In genomic region chr16:29804020-29804419, GRCh38 we compare ENCODE assay signal across 9 cellular contexts. TPM values are rescaled to one million over a fixed set of nuclear protein-coding genes. Genes with fewer than 3 reads are reported as not detected.
DNase-seq lines count a peak whose midpoint lies in the region; ATAC-seq, FAIRE-seq and TF ChIP-seq lines count a peak whose summit lies in the region.
"Had no signal": no experiment of that assay in that cellular context is flagged by ENCODE, and none has a peak within 500 bp of the region (broad histone marks: within the 10 kb centered on the region; RNA-seq: fewer than 3 reads in every experiment).

No MANE protein-coding gene starts in this region.

- H3K36me3 ChIP-seq in ascending aorta: peaks cover 13 to 24% of the 10 kb centered on the region in 2 donors

- no peak for FAIRE-seq in A549 (lab: Jason Lieb, UNC)

- H3K27ac Mint-ChIP-seq in HFFc6 (peak overlapping the region; percentile 72), naive B cell (peak overlapping the region; percentile 36 to 98 (median 94))

- no peak for TF ChIP-seq CTCF in A549 (IDR thresholded peaks at IDR 0.05)
- no peak for TF ChIP-seq CTCF in HFFc6 (IDR thresholded peaks at IDR 0.05)
- no peak for TF ChIP-seq CTCF in ascending aorta (IDR thresholded peaks at IDR 0.05)

- no peak for TF ChIP-seq EP300 in A549 (IDR thresholded peaks at IDR 0.05)

- peak overlapping the region; percentile 97 for H3K4me3 Mint-ChIP-seq in HFFc6
- peak overlapping the region; percentile 94 to 100 (median 100) for H3K4me3 Mint-ChIP-seq in naive B cell

- TF ChIP-seq POLR2A in A549 (IDR thresholded peaks at IDR 0.05; ENCODE audit: low read length): no peak

- no peak for DNase-seq in A549 (ENCODE audit: low read depth in 1 of 2, low spot score in 1 of 2)
- DNase-seq in HFFc6: no peak
- no peak for DNase-seq in ascending aorta (ENCODE audit: low spot score in 2 of 2)
- no peak for DNase-seq in naive B cell
- DNase-seq in D341Med (ENCODE audit: low spot score): no peak
- DNase-seq in 8988T: no peak
- DNase-seq in NCI-H2171 (lab: John Stamatoyannopoulos, UW): no peak
- DNase-seq: foreskin melanocyte had no signal

- H3K9me3 Mint-ChIP-seq in HFFc6 (no peaks in the 10 kb centered on the region), naive B cell (no peaks in the 10 kb centered on the region)

- peaks cover 37% of the 10 kb centered on the region for H3K4me1 Mint-ChIP-seq in HFFc6 (ENCODE audit: low read depth)
- H3K4me1 Mint-ChIP-seq in naive B cell: peaks cover 34 to 37% (median 35%) of the 10 kb centered on the region in 3 donors

- no peak for TF ChIP-seq RAD21 in A549 (conservative IDR thresholded peaks at IDR 0.05 in 1 of 2, IDR thresholded peaks at IDR 0.05 in 1 of 2)

- H3K9me3 ChIP-seq in A549: no peaks in the 10 kb centered on the region
- no peaks in the 10 kb centered on the region for H3K9me3 ChIP-seq in ascending aorta

- peak overlapping the region; percentile 98 to 99; a peak in 3 of 6 replicates for H3K27ac ChIP-seq in A549
- H3K27ac ChIP-seq in ascending aorta: peak overlapping the region; percentile 95 to 99

- POLR2A ChIA-PET in A549 (lab: Yijun Ruan, JAX): interaction anchor here (1.0 to 1.4 kb wide), 3 partner anchors 11 to 104 kb away, joined by 4 to 17 read pairs (median 4); partner anchors contain the start of gene KIF22

- no peak for ATAC-seq in A549
- no peak for ATAC-seq in naive B cell (ENCODE audit: low read depth in 2 of 2)
- no peak for ATAC-seq in GM19023 (IDR thresholded peaks at IDR 0.05; ENCODE audit: unreplicated experiment)

- intact Hi-C loops in ascending aorta (cut with DNase I): loop anchor here (2.0 to 10.0 kb wide), 2 partner anchors 59 to 1651 kb away; partner anchors contain the start of genes ARMC5 and CDIPT

- H3K4me3 ChIP-seq in A549: no peak overlapping the region
- peak overlapping the region in 1 of 2 donors; percentile 68 for H3K4me3 ChIP-seq in ascending aorta

- CTCF ChIA-PET in A549 (lab: Yijun Ruan, JAX): interaction anchor here (1.0 to 7.2 kb wide), 7 partner anchors 12 to 228 kb away, joined by 4 to 54 read pairs (median 6); partner anchors contain the start of genes KIF22 and PAGR1

- H3K36me3 Mint-ChIP-seq in HFFc6 (ENCODE audit: low read depth) (peaks cover 17% of the 10 kb centered on the region), naive B cell (peaks cover 0 to 7% of the 10 kb centered on the region in 2 donors)

- peak overlapping the region; percentile 86 for H3K4me2 ChIP-seq in A549

- WGBS in A549 (ENCODE audit: missing lambda C conversion rate): 82% methylated on average over 8 of the region's 8 CpGs

- H3K27me3 Mint-ChIP-seq in HFFc6 (ENCODE audit: insufficient read depth) (peaks cover 6% of the 10 kb centered on the region), naive B cell (no peaks in the 10 kb centered on the region)

- peaks cover 23% of the 10 kb centered on the region for H3K4me1 ChIP-seq in A549
- H3K4me1 ChIP-seq in ascending aorta: peaks cover 10 to 17% of the 10 kb centered on the region in 2 donors

- no peaks in the 10 kb centered on the region for H3K27me3 ChIP-seq in ascending aorta

TF ChIP-seq in A549, 52 proteins besides CTCF, POLR2A, EP300 and RAD21:
- TF ChIP-seq CEBPB (IDR thresholded peaks at IDR 0.05) (no peak), ZFP36 (IDR thresholded peaks at IDR 0.05; ENCODE audit: borderline replicate concordance, partially characterized antibody) (no peak), CHD4 (IDR thresholded peaks at IDR 0.05; ENCODE audit: borderline replicate concordance) (no peak)
- TF ChIP-seq, protein P1, sequence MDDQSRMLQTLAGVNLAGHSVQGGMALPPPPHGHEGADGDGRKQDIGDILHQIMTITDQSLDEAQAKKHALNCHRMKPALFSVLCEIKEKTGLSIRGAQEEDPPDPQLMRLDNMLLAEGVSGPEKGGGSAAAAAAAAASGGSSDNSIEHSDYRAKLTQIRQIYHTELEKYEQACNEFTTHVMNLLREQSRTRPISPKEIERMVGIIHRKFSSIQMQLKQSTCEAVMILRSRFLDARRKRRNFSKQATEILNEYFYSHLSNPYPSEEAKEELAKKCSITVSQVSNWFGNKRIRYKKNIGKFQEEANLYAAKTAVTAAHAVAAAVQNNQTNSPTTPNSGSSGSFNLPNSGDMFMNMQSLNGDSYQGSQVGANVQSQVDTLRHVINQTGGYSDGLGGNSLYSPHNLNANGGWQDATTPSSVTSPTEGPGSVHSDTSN (IDR thresholded peaks at IDR 0.05): peak; percentile 52; the same call in 1 of the 2 replicates

RNA-seq across cellular contexts. Expression of gene MAZ, which starts 2.3 kb away (rescaled TPM):
- polyA plus RNA-seq in A549 (2011; rRNA removed) (79.6 and 99.7 TPM in 2 replicates), A549 (2017; fragmentation: RNase III; extraction: RNeasy Plus Mini Kit Qiagen cat#74134 plus additional on column Dnase treatment) (216 to 231 TPM (median 221 TPM) in 3 replicates), naive B cell (ENCODE audit: low read depth in 6 of 6) (10 to 100 TPM; 16.1 to 30.6 (median 23.2) TPM)
- 192 and 249 TPM in 2 replicates for polyA plus RNA-seq in A549 (2012; cell fraction: cytosol; rRNA removed)
- 213 and 345 TPM in 2 replicates for polyA plus RNA-seq in A549 (2012; cell fraction: nucleus; rRNA removed)
- polyA minus RNA-seq in A549 (2011; rRNA and poly(A)+ RNA removed): 200 and 239 TPM in 2 replicates
- total RNA-seq in HFFc6 (2021; fragmentation: NEBNext Ultra II Directional; extraction: Animal tissue kit (Norgen Biotek cat#: 25700)): 100 to 1,000 TPM; 148 to 178 (median 165) TPM
- 146 TPM for total RNA-seq in ascending aorta

RNA-seq across cellular contexts. Expression of gene PRRT2, which starts 8.0 kb away (rescaled TPM):
- polyA plus RNA-seq in A549 (2011; rRNA removed) (0.25 and 0.34 TPM in 2 replicates), A549 (2017; fragmentation: RNase III; extraction: RNeasy Plus Mini Kit Qiagen cat#74134 plus additional on column Dnase treatment) (0.34 to 0.55 TPM (median 0.44 TPM) in 3 replicates), naive B cell (ENCODE audit: low read depth in 6 of 6) (under 1 TPM in 2 of 6 donors, not detected in 4; 0.10 to 0.97 TPM)
- polyA plus RNA-seq in A549 (2012; cell fraction: cytosol; rRNA removed): 0.54 and 0.62 TPM in 2 replicates
- polyA plus RNA-seq in A549 (2012; cell fraction: nucleus; rRNA removed): 5.0 and 5.1 TPM in 2 replicates
- 0.29 and 0.34 TPM in 2 replicates for polyA minus RNA-seq in A549 (2011; rRNA and poly(A)+ RNA removed)
- 1 to 10 TPM; 2.9 to 4.3 (median 3.6) TPM for total RNA-seq in HFFc6 (2021; fragmentation: NEBNext Ultra II Directional; extraction: Animal tissue kit (Norgen Biotek cat#: 25700))
- 5.0 TPM for total RNA-seq in ascending aorta

RNA-seq across cellular contexts. Expression of gene PAGR1, which starts 11.9 kb away (rescaled TPM):
- polyA plus RNA-seq in A549 (2011; rRNA removed): 18.9 and 26.7 TPM in 2 replicates
- polyA plus RNA-seq in A549 (2012; cell fraction: cytosol; rRNA removed): 43.8 and 50.3 TPM in 2 replicates
- polyA plus RNA-seq in A549 (2012; cell fraction: nucleus; rRNA removed): 25.9 and 29.0 TPM in 2 replicates
- 41.0 to 44.5 TPM (median 43.1 TPM) in 3 replicates for polyA plus RNA-seq in A549 (2017; fragmentation: RNase III; extraction: RNeasy Plus Mini Kit Qiagen cat#74134 plus additional on column Dnase treatment)
- polyA minus RNA-seq in A549 (2011; rRNA and poly(A)+ RNA removed): 4.3 and 5.9 TPM in 2 replicates
- total RNA-seq in HFFc6 (2021; fragmentation: NEBNext Ultra II Directional; extraction: Animal tissue kit (Norgen Biotek cat#: 25700)): 10 to 100 TPM; 12.9 to 19.2 (median 17.7) TPM
- total RNA-seq in ascending aorta: 54.3 TPM
- polyA plus RNA-seq in naive B cell (ENCODE audit: low read depth in 6 of 6): 10 to 100 TPM; 35.5 to 51.5 (median 46.9) TPM

RNA-seq across cellular contexts. Expression of gene KIF22, which starts 13.5 kb away (rescaled TPM):
- 64.3 and 85.9 TPM in 2 replicates for polyA plus RNA-seq in A549 (2011; rRNA removed)
- 131 and 139 TPM in 2 replicates for polyA plus RNA-seq in A549 (2012; cell fraction: cytosol; rRNA removed)
- polyA plus RNA-seq in A549 (2012; cell fraction: nucleus; rRNA removed): 316 and 319 TPM in 2 replicates
- 70.0 to 73.7 TPM (median 72.6 TPM) in 3 replicates for polyA plus RNA-seq in A549 (2017; fragmentation: RNase III; extraction: RNeasy Plus Mini Kit Qiagen cat#74134 plus additional on column Dnase treatment)
- 147 and 158 TPM in 2 replicates for polyA minus RNA-seq in A549 (2011; rRNA and poly(A)+ RNA removed)
- 10 to 100 TPM; 26.4 to 50.3 (median 48.9) TPM for total RNA-seq in HFFc6 (2021; fragmentation: NEBNext Ultra II Directional; extraction: Animal tissue kit (Norgen Biotek cat#: 25700))
- total RNA-seq in ascending aorta: 28.6 TPM
- 10 to 100 TPM; 24.0 to 29.6 (median 26.3) TPM for polyA plus RNA-seq in naive B cell (ENCODE audit: low read depth in 6 of 6)

RNA-seq across cellular contexts. Expression of gene MVP, which starts 16.2 kb away (rescaled TPM):
- polyA plus RNA-seq in A549 (2011; rRNA removed) (73.3 and 87.7 TPM in 2 replicates), A549 (2017; fragmentation: RNase III; extraction: RNeasy Plus Mini Kit Qiagen cat#74134 plus additional on column Dnase treatment) (86.2 to 109 TPM (median 106 TPM) in 3 replicates), naive B cell (ENCODE audit: low read depth in 6 of 6) (10 to 100 TPM; 39.7 to 61.4 (median 43.9) TPM)
- polyA plus RNA-seq in A549 (2012; cell fraction: cytosol; rRNA removed): 50.3 and 58.7 TPM in 2 replicates
- 188 and 201 TPM in 2 replicates for polyA plus RNA-seq in A549 (2012; cell fraction: nucleus; rRNA removed)
- polyA minus RNA-seq in A549 (2011; rRNA and poly(A)+ RNA removed): 325 and 351 TPM in 2 replicates
- 100 to 1,000 TPM; 234 to 296 (median 268) TPM for total RNA-seq in HFFc6 (2021; fragmentation: NEBNext Ultra II Directional; extraction: Animal tissue kit (Norgen Biotek cat#: 25700))
- total RNA-seq in ascending aorta: 244 TPM
